Comparison of ENCODE assay signal across 1 cellular context in the genomic region with DNA sequence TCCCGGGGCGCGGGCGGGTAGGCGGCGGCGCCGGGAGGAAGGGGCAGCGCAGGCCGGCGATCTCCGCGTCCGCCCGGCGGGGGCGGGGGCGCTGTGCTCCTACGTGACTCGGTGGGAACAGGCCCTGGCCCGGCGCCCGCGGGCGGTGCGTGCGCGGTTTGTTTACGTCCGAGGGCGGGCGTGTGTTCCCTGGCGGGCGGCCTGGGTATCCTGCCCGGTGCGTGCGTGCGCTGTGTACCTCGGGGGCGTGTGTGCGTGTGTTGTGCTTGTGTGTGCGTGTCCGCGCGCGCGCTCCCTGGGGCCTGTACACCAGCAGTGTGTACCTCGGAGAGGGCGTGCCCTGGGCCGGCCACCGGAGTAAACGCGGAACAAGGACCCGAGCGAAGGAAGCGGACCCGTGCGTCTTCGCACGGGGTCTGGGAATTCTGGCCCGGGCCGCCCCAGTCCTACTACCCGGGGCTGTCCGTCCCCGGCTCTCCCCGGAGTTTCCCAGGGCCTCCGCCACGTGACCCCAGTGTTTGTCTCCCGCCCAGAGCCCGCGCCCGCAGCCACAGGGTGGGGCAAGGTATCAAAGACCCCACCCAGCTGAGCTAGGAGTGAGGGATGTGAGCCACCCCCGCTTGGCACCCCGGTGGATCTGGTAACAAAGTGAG.
TF ChIP-seq lines count a peak whose summit lies in the region.

No MANE protein-coding gene starts in this region.

TF ChIP-seq in K562, 482 proteins besides CTCF, POLR2A, EP300 and RAD21 (continued from another document):
- TF ChIP-seq GATAD2B (IDR thresholded peaks at IDR 0.05; ENCODE audit: borderline replicate concordance) (peak; percentile 34; the same call in 1 of the 2 replicates), MED1 (CRISPR knock-in tag; IDR thresholded peaks at IDR 0.05; ENCODE audit: borderline replicate concordance) (0 out of 2 replicates have a peak, but pooled peaks have one; percentile 17), CREM (IDR thresholded peaks at IDR 0.05; ENCODE audit: low read depth) (peak; percentile 89), STAT5A (IDR thresholded peaks at IDR 0.05; ENCODE audit: borderline replicate concordance, low read length) (no peak), L3MBTL2 (IDR thresholded peaks at IDR 0.05) (0 out of 2 replicates have a peak, but pooled peaks have one; percentile 42), MNT (conservative IDR thresholded peaks at IDR 0.05) (peak; percentile 94 to 97), BACH1 (tag; IDR thresholded peaks at IDR 0.05) (no peak), SETDB1 (IDR thresholded peaks at IDR 0.05; ENCODE audit: low read length) (no peak), RUNX1 (IDR thresholded peaks at IDR 0.05; ENCODE audit: low read depth) (no peak), MAFF (IDR thresholded peaks at IDR 0.05; ENCODE audit: low read length) (no peak), DACH1 (IDR thresholded peaks at IDR 0.05; ENCODE audit: partially characterized antibody) (no peak), SMAD1 (IDR thresholded peaks at IDR 0.05; ENCODE audit: low read depth, low read length, partially characterized antibody) (no peak), ZNF764 (CRISPR knock-in tag; IDR thresholded peaks at IDR 0.05; ENCODE audit: low read depth) (no peak), POLR2G (IDR thresholded peaks at IDR 0.05; ENCODE audit: low read depth, low read length) (peak; percentile 72), TAF1 (IDR thresholded peaks at IDR 0.05; ENCODE audit: control insufficient read depth, extremely low read depth, insufficient read depth, low read length, severe bottlenecking) (no peak), ZNF12 (CRISPR knock-in tag; IDR thresholded peaks at IDR 0.05) (no peak), ATF1 (CRISPR knock-in tag; IDR thresholded peaks at IDR 0.05) (no peak), ATF1 (tag; IDR thresholded peaks at IDR 0.05) (0 out of 2 replicates have a peak, but pooled peaks have one; percentile 54), FOXK2 (conservative IDR thresholded peaks at IDR 0.05 in 1 of 2, IDR thresholded peaks at IDR 0.05 in 1 of 2; ENCODE audit: low read depth in 2 of 2) (peak; percentile 82 to 91)
- TF ChIP-seq, protein P1, sequence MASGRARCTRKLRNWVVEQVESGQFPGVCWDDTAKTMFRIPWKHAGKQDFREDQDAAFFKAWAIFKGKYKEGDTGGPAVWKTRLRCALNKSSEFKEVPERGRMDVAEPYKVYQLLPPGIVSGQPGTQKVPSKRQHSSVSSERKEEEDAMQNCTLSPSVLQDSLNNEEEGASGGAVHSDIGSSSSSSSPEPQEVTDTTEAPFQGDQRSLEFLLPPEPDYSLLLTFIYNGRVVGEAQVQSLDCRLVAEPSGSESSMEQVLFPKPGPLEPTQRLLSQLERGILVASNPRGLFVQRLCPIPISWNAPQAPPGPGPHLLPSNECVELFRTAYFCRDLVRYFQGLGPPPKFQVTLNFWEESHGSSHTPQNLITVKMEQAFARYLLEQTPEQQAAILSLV (tag; IDR thresholded peaks at IDR 0.05) = no peak
- TF ChIP-seq, protein P2, sequence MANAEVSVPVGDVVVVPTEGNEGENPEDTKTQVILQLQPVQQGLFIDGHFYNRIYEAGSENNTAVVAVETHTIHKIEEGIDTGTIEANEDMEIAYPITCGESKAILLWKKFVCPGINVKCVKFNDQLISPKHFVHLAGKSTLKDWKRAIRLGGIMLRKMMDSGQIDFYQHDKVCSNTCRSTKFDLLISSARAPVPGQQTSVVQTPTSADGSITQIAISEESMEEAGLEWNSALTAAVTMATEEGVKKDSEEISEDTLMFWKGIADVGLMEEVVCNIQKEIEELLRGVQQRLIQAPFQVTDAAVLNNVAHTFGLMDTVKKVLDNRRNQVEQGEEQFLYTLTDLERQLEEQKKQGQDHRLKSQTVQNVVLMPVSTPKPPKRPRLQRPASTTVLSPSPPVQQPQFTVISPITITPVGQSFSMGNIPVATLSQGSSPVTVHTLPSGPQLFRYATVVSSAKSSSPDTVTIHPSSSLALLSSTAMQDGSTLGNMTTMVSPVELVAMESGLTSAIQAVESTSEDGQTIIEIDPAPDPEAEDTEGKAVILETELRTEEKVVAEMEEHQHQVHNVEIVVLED (CRISPR knock-in tag; IDR thresholded peaks at IDR 0.05) = peak; percentile 68
TF ChIP-seq in K562: peak in this region for 64.
